8 cellular contexts compared by ENCODE assay signal in the genomic region with DNA sequence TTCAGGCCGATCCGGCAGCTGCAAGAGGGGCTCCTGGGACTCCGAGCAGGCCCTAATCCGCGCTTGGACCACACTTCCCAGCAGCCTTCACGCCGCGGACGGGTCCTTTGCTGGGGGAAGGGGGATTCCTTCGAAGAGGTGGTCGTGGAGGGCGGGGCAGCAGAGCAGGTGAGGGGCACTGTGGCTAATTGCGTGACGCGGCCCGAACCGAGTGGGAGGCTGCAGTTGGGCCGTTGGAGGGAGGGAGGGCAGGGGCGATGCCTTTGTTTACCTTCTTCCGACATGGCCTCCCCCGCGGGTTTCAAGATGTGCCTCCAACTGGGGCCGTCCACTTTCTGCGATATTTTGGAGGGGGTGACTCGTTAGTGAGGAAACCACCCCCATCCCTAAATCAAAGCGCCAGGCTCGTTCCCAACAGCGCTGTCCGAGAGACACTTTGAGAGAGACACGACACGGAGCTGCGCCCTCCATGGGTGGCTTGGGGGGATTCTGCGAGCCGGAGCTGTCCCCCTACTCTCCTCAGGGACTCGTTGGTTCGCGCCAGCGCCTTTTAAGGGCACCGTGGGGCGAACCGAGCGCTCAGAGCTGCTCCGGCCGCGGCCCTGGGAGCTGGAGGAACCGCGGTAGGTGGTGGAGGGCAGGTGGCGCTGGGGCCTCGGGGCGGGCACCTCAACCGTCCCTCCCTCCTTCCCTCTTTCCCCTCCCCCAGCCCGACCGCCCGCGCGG. TPM values are rescaled to one million over a fixed set of nuclear protein-coding genes. Genes with fewer than 3 reads are reported as not detected.
DNase-seq lines count a peak whose midpoint lies in the region; TF ChIP-seq lines count a peak whose summit lies in the region.

A gene (plus strand): TSS at position 582 of the 726 bp plus-strand sequence. CDS start 3,070 bp downstream, outside the sequence.

- TF ChIP-seq CTCF in HEK293 (tag by site-specific recombination; IDR thresholded peaks at IDR 0.05) (peak; percentile 58; the same call in 1 of the 2 replicates), SK-N-SH (IDR thresholded peaks at IDR 0.05) (no peak), suprapubic skin (IDR thresholded peaks at IDR 0.05) (no peak)

- peak within 1 kb of the TSS; percentile 100 for H3K4me2 ChIP-seq in SK-N-SH

- POLR2A ChIA-PET in HEK293 (lab: Yijun Ruan, JAX) (interaction anchor here (0.6 to 3.7 kb wide), 22 partner anchors 10 to 305 kb away, joined by 3 to 114 read pairs (median 4); a partner anchor contains a TSS), SK-N-SH (lab: Yijun Ruan, JAX) (interaction anchor here (0.5 to 3.0 kb wide), 10 partner anchors 10 to 533 kb away, joined by 3 to 44 read pairs (median 4); a partner anchor contains a TSS)

- H3K27me3 ChIP-seq in SK-N-SH (ENCODE audit: insufficient read depth) (no peaks in the 10 kb centered on the region), suprapubic skin (no peaks in the 10 kb centered on the region)

- H3K9me3 ChIP-seq in HEK293 (ENCODE audit: control insufficient read depth, insufficient read depth, low read depth, low read length) (no peaks in the 10 kb centered on the region), SK-N-SH (no peaks in the 10 kb centered on the region), suprapubic skin (no peaks in the 10 kb centered on the region)

- peak within 1 kb of the TSS; percentile 98 for H3K27ac ChIP-seq in HEK293 (ENCODE audit: extremely low read depth, low read depth, low read length)
- H3K27ac ChIP-seq in SK-N-SH (ENCODE audit: low read depth in 2 of 2, low read length in 1 of 2) = peak within 1 kb of the TSS; percentile 92 to 99
- H3K27ac ChIP-seq in suprapubic skin = peak within 1 kb of the TSS; percentile 96

- H3K36me3 ChIP-seq in HEK293 (ENCODE audit: control insufficient read depth in 2 of 2, insufficient read depth in 1 of 2, low read length in 2 of 2) = peaks cover 12 to 33% of the 10 kb centered on the region in 2 experiments
- H3K36me3 ChIP-seq in SK-N-SH (replicated peaks in 1 of 2; ENCODE audit: control insufficient read depth in 1 of 2, insufficient read depth in 2 of 2, low read length in 1 of 2) = peaks cover 10 to 17% of the 10 kb centered on the region in 2 experiments
- H3K36me3 ChIP-seq in suprapubic skin = peaks cover 16% of the 10 kb centered on the region

- TF ChIP-seq POLR2A in suprapubic skin (IDR thresholded peaks at IDR 0.05) = peak; percentile 98 to 99

- TF ChIP-seq RAD21 in SK-N-SH (IDR thresholded peaks at IDR 0.05; ENCODE audit: low read length) = no peak

- TF ChIP-seq EP300 in SK-N-SH (IDR thresholded peaks at IDR 0.05; ENCODE audit: borderline replicate concordance in 1 of 2, low read depth in 1 of 2, low read length in 1 of 2) (peak in 1 of 2 experiments; percentile 63; a peak in 2 of 4 replicates), suprapubic skin (IDR thresholded peaks at IDR 0.05) (no peak)

- CTCF ChIA-PET in HEK293 (lab: Yijun Ruan, JAX) (interaction anchor here (2.2 to 17.0 kb wide), 2 partner anchors 15 to 115 kb away, joined by 8 to 273 read pairs; a partner anchor contains a TSS), SK-N-SH (lab: Yijun Ruan, JAX) (interaction anchor here (1.1 to 13.2 kb wide), 2 partner anchors 13 to 210 kb away, joined by 3 to 239 read pairs; a partner anchor contains a TSS)

- H3K79me2 ChIP-seq in SK-N-SH (ENCODE audit: insufficient read depth) = peaks cover 44% of the 10 kb centered on the region

- WGBS in SK-N-SH (ENCODE audit: low lambda C conversion rate) = 1% methylated on average over 18 of the region's 56 CpGs
- WGBS in suprapubic skin = under 1% methylated on average over 32 of the region's 56 CpGs

- peak within 1 kb of the TSS; percentile 96 for H2AFZ ChIP-seq in SK-N-SH (ENCODE audit: low read depth)

- H3K4me1 ChIP-seq in HEK293 (ENCODE audit: control insufficient read depth, insufficient read depth, low read length) = peaks cover 8% of the 10 kb centered on the region
- H3K4me1 ChIP-seq in SK-N-SH (ENCODE audit: control insufficient read depth in 1 of 2, insufficient read depth in 2 of 2, low read depth in 1 of 2, low read length in 1 of 2) = peaks cover 4 to 17% of the 10 kb centered on the region in 2 experiments; a peak in 2 of 4 replicates
- H3K4me1 ChIP-seq in suprapubic skin = peaks cover 25% of the 10 kb centered on the region

- H3F3A ChIP-seq in SK-N-SH (replicated peaks; ENCODE audit: insufficient read depth) = peaks cover 4% of the 10 kb centered on the region

- H3K4me3 ChIP-seq in HEK293 (ENCODE audit: low read depth, low read length) (peak within 1 kb of the TSS; percentile 83), SK-N-SH (ENCODE audit: low read depth in 2 of 2, low read length in 1 of 2) (peak within 1 kb of the TSS; percentile 71 to 73), suprapubic skin (peak within 1 kb of the TSS; percentile 83)

- H3K9me2 ChIP-seq in SK-N-SH = no peaks in the 10 kb centered on the region

- DNase-seq in GM04503 (ENCODE audit: low read depth) (peak; percentile 78), MV-4-11 (lab: John Stamatoyannopoulos, UW) (peak; percentile 84), SK-N-SH (peak; percentile 93), germinal center (ENCODE audit: low spot score) (peak; percentile 89), occipital lobe (lab: John Stamatoyannopoulos, UW) (peak; percentile 90), suprapubic skin (ENCODE audit: low spot score in 2 of 2) (peak; percentile 95)
- peak; percentile 91 for DNase-seq in activated naive CD4-positive, alpha-beta T cell treated with anti-CD3 and anti-CD28 coated beads, Interleukin-2, amount 50 U/mL, for 16 hours

- no peaks in the 10 kb centered on the region for H4K20me1 ChIP-seq in SK-N-SH (ENCODE audit: insufficient read depth)

- H3K9ac ChIP-seq in SK-N-SH = peak within 1 kb of the TSS; percentile 97

TF ChIP-seq in HEK293, 187 proteins besides CTCF, POLR2A, EP300 and RAD21 (continues in another document):
- TF ChIP-seq ZNF19 (tag by site-specific recombination; IDR thresholded peaks at IDR 0.05; ENCODE audit: low read depth) = no peak
- no peak for TF ChIP-seq ZNF155 (tag by site-specific recombination; IDR thresholded peaks at IDR 0.05)
- TF ChIP-seq, protein P1, sequence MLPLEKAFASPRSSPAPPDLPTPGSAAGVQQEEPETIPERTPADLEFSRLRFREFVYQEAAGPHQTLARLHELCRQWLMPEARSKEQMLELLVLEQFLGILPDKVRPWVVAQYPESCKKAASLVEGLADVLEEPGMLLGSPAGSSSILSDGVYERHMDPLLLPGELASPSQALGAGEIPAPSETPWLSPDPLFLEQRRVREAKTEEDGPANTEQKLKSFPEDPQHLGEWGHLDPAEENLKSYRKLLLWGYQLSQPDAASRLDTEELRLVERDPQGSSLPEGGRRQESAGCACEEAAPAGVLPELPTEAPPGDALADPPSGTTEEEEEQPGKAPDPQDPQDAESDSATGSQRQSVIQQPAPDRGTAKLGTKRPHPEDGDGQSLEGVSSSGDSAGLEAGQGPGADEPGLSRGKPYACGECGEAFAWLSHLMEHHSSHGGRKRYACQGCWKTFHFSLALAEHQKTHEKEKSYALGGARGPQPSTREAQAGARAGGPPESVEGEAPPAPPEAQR (tag by site-specific recombination; IDR thresholded peaks at IDR 0.05) = no peak
- no peak for TF ChIP-seq ZNF792 (tag by site-specific recombination; IDR thresholded peaks at IDR 0.05)
- TF ChIP-seq YY1 (tag by site-specific recombination; IDR thresholded peaks at IDR 0.05) = peak; percentile 48
- TF ChIP-seq ZNF610 (tag by site-specific recombination; IDR thresholded peaks at IDR 0.05; ENCODE audit: borderline replicate concordance) = peak; percentile 78
- peak; percentile 3 for TF ChIP-seq ZSCAN30 (tag by site-specific recombination; IDR thresholded peaks at IDR 0.05)
- no peak for TF ChIP-seq ZNF670 (tag by site-specific recombination; IDR thresholded peaks at IDR 0.05; ENCODE audit: low read depth)
- TF ChIP-seq ZBTB8A (tag by site-specific recombination; IDR thresholded peaks at IDR 0.05) = peak; percentile 98

TF ChIP-seq in SK-N-SH, 30 proteins besides CTCF, POLR2A, EP300 and RAD21 (continues in another document):
- TF ChIP-seq, protein P2, sequence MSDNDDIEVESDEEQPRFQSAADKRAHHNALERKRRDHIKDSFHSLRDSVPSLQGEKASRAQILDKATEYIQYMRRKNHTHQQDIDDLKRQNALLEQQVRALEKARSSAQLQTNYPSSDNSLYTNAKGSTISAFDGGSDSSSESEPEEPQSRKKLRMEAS (IDR thresholded peaks at IDR 0.05; ENCODE audit: low read depth) = 0 out of 2 replicates have a peak, but pooled peaks have one; percentile 10
- TF ChIP-seq SIN3A (IDR thresholded peaks at IDR 0.05; ENCODE audit: borderline replicate concordance, low read depth, low read length) = peak; percentile 75; the same call in 1 of the 2 replicates
- no peak for TF ChIP-seq TEAD4 (IDR thresholded peaks at IDR 0.05; ENCODE audit: borderline replicate concordance, insufficient read depth)
- TF ChIP-seq POLR2AphosphoS5 (IDR thresholded peaks at IDR 0.05; ENCODE audit: low read depth, low read length) = peak; percentile 100
- peak; percentile 72 for TF ChIP-seq JUND (IDR thresholded peaks at IDR 0.05)
- TF ChIP-seq, protein P3, sequence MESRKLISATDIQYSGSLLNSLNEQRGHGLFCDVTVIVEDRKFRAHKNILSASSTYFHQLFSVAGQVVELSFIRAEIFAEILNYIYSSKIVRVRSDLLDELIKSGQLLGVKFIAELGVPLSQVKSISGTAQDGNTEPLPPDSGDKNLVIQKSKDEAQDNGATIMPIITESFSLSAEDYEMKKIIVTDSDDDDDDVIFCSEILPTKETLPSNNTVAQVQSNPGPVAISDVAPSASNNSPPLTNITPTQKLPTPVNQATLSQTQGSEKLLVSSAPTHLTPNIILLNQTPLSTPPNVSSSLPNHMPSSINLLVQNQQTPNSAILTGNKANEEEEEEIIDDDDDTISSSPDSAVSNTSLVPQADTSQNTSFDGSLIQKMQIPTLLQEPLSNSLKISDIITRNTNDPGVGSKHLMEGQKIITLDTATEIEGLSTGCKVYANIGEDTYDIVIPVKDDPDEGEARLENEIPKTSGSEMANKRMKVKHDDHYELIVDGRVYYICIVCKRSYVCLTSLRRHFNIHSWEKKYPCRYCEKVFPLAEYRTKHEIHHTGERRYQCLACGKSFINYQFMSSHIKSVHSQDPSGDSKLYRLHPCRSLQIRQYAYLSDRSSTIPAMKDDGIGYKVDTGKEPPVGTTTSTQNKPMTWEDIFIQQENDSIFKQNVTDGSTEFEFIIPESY (IDR thresholded peaks at IDR 0.05; ENCODE audit: borderline replicate concordance, low read depth) = peak; percentile 54; the same call in 1 of the 2 replicates

RNA-seq across cellular contexts. Expression of the gene that starts here (rescaled TPM):
- polyA plus RNA-seq in SK-N-SH (2012; rRNA removed) = 14.5 and 18.7 TPM in 2 replicates
- 9.8 and 13.4 TPM in 2 replicates for polyA plus RNA-seq in SK-N-SH (2012; cell fraction: cytosol; rRNA removed)
- polyA plus RNA-seq in SK-N-SH (2012; cell fraction: nucleus; rRNA removed) = 16.3 and 25.6 TPM in 2 replicates
- 26.4 TPM for total RNA-seq in occipital lobe
- 10 to 100 TPM; 18.1 to 31.1 (median 22.4) TPM for total RNA-seq in suprapubic skin

Comparison
In these comparisons a context has a peak if more than half of its experiments do, and no peak if none do; other contexts are left out.
1. Peak in every context shown above with its lines: DNase-seq, H3K4me3 ChIP-seq and H3K27ac ChIP-seq.